ENCODE assay signal across 11 cellular contexts in the genomic region with DNA sequence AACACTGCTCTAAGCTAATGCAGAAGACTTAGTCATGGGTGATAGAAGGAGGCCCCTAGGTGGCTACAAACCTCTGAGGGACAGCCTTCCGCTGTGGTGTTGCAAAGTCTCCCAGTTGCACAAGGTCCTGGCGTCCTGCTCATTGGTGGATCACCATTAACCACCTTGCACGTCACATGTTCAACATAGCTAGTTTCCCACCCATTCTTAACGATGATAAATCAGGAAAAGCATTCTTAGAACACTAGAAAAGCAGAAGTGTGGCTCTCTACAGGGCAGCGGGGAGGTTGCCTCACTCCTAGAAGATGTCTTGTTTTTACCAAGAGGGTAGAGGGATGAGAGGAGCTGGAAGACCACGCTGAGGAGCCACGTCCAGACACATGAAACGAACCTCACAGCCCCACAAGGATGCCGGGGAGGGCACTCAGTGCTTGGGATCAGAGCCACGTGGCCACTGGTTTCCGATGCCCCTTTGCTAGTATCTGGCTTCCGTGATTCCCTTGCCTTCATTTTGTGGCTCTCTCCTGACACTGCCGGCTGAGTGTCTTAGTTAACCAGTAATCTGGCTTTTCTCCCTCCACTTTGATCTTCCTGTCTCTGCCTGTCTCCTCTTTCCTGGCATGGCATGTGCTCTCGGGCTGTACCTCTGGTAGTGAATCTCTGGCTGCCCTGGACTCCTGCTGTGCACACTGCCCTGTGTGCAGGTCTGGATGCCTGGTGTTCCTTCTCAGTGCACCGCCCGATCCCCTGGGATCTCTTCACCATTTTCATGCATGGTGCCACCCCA.
DNase-seq lines count a peak whose midpoint lies in the region; ATAC-seq and TF ChIP-seq lines count a peak whose summit lies in the region.
"Had no signal": no experiment of that assay in that cellular context is flagged by ENCODE, and none has a peak within 500 bp of the region (broad histone marks: within the 10 kb centered on the region; RNA-seq: fewer than 3 reads in every experiment).

No MANE protein-coding gene starts in this region.

- CTCF ChIA-PET in PC-3 (lab: Charles Lee) = no interaction called here

- peak in 7 of 8 donors; percentile 16 to 72 (median 57) for ATAC-seq in heart right ventricle
- no peak for ATAC-seq in stimulated activated naive CD8-positive, alpha-beta T cell treated with anti-CD3 and anti-CD28 coated beads, Interleukin-15, amount 100 ng/mL, for 72 hours
- ATAC-seq in PC-3 = no peak
- ATAC-seq: gastrocnemius medialis had no signal

- H3K4me2 ChIP-seq in OCI-LY3 (ENCODE audit: low read length) = peak overlapping the region; percentile 4; the same call in 1 of the 2 replicates
- H3K4me2 ChIP-seq in PC-3 (ENCODE audit: low read length) = no peak overlapping the region

- intact Hi-C loops in activated CD4-positive, alpha-beta T cell treated with anti-CD3 and anti-CD28 coated beads, Interleukin-2, amount 10 ng/mL, durations not matched to agents 24 days and 14 days (cut with micrococcal nuclease) = loop anchor here (1.0 to 5.0 kb wide), 12 partner anchors 9 to 173 kb away; partner anchors contain the start of gene NEDD9
- intact Hi-C loops in heart right ventricle (cut with DNase I) (no loop called here), PC-3 (cut with micrococcal nuclease) (no loop called here)

- no peaks in the 10 kb centered on the region for H3F3A ChIP-seq in PC-3 (ENCODE audit: low read length, unreplicated experiment)

- peaks cover 54% of the 10 kb centered on the region for H3K36me3 Mint-ChIP-seq in activated CD4-positive, alpha-beta T cell treated with anti-CD3 and anti-CD28 coated beads, Interleukin-2, amount 10 ng/mL, durations not matched to agents 24 days and 14 days (ENCODE audit: low read depth)

- H3K27ac ChIP-seq in OCI-LY3 (ENCODE audit: low read length) = no peak overlapping the region
- H3K27ac ChIP-seq in heart right ventricle = peak overlapping the region in 2 of 10 donors; percentile 26 to 84
- no peak overlapping the region for H3K27ac ChIP-seq in PC-3 (ENCODE audit: low read length)
- H3K27ac ChIP-seq: gastrocnemius medialis, ovary had no signal

- peaks cover 11% of the 10 kb centered on the region for H3K9me3 Mint-ChIP-seq in activated CD4-positive, alpha-beta T cell treated with anti-CD3 and anti-CD28 coated beads, Interleukin-2, amount 10 ng/mL, durations not matched to agents 24 days and 14 days
- peaks cover 0 to 5% of the 10 kb centered on the region in 2 donors for H3K9me3 Mint-ChIP-seq in stimulated activated naive CD8-positive, alpha-beta T cell treated with anti-CD3 and anti-CD28 coated beads, Interleukin-15, amount 100 ng/mL, for 72 hours

- DNase-seq in activated CD4-positive, alpha-beta T cell treated with anti-CD3 and anti-CD28 coated beads, Interleukin-2, amount 10 ng/mL, durations not matched to agents 24 days and 14 days = no peak
- no peak for DNase-seq in activated CD4-positive, alpha-beta T cell treated with anti-CD3 and anti-CD28 coated beads, Interleukin-2, amount 50 U/mL, for 1 hour
- no peak for DNase-seq in heart right ventricle
- no peak for DNase-seq in stimulated activated naive CD8-positive, alpha-beta T cell treated with anti-CD3 and anti-CD28 coated beads, Interleukin-15, amount 100 ng/mL, for 72 hours
- DNase-seq in NCI-H2171 treated with DMSO at 0.1 percent for 48 hours (lab: John Stamatoyannopoulos, UW) = no peak
- DNase-seq in activated CD4-positive, alpha-beta T cell treated with anti-CD3 and anti-CD28 coated beads, Interleukin-2, amount 50 U/mL, for 48 hours = no peak
- DNase-seq in PC-3 = no peak
- DNase-seq: NCI-H1930, ovary had no signal

- H3K9ac ChIP-seq in OCI-LY3 (ENCODE audit: low read length) = no peak overlapping the region
- no peak overlapping the region for H3K9ac ChIP-seq in PC-3 (ENCODE audit: low read length)

- H3K4me3 Mint-ChIP-seq in activated CD4-positive, alpha-beta T cell treated with anti-CD3 and anti-CD28 coated beads, Interleukin-2, amount 10 ng/mL, durations not matched to agents 24 days and 14 days = peak overlapping the region; percentile 78
- H3K4me3 Mint-ChIP-seq in stimulated activated naive CD8-positive, alpha-beta T cell treated with anti-CD3 and anti-CD28 coated beads, Interleukin-15, amount 100 ng/mL, for 72 hours = peak overlapping the region; percentile 64 to 75

- H3K27me3 Mint-ChIP-seq in activated CD4-positive, alpha-beta T cell treated with anti-CD3 and anti-CD28 coated beads, Interleukin-2, amount 10 ng/mL, durations not matched to agents 24 days and 14 days = no peaks in the 10 kb centered on the region
- no peaks in the 10 kb centered on the region for H3K27me3 Mint-ChIP-seq in stimulated activated naive CD8-positive, alpha-beta T cell treated with anti-CD3 and anti-CD28 coated beads, Interleukin-15, amount 100 ng/mL, for 72 hours

- peaks cover 83% of the 10 kb centered on the region for H3K79me2 ChIP-seq in OCI-LY3 (ENCODE audit: low read length)
- no peaks in the 10 kb centered on the region for H3K79me2 ChIP-seq in PC-3 (ENCODE audit: low read length)

- H3K4me1 ChIP-seq in OCI-LY3 (ENCODE audit: low read length) = peaks cover 32% of the 10 kb centered on the region
- H3K4me1 ChIP-seq in heart right ventricle = peaks cover 0 to 33% (median 4%) of the 10 kb centered on the region in 9 donors
- peaks cover 28% of the 10 kb centered on the region for H3K4me1 ChIP-seq in PC-3 (ENCODE audit: insufficient read depth, low read length)
- H3K4me1 ChIP-seq: gastrocnemius medialis had no signal

- WGBS in heart right ventricle, 2 donors = 90 to 95% methylated on average over 16 of the region's 16 CpGs

- no peaks in the 10 kb centered on the region for H3K27me3 ChIP-seq in OCI-LY3 (ENCODE audit: low read depth, low read length)
- no peaks in the 10 kb centered on the region for H3K27me3 ChIP-seq in heart right ventricle
- H3K27me3 ChIP-seq in PC-3 (ENCODE audit: low read length) = no peaks in the 10 kb centered on the region
- H3K27me3 ChIP-seq: gastrocnemius medialis, ovary had no signal

- peaks cover 74% of the 10 kb centered on the region for H3K4me1 Mint-ChIP-seq in activated CD4-positive, alpha-beta T cell treated with anti-CD3 and anti-CD28 coated beads, Interleukin-2, amount 10 ng/mL, durations not matched to agents 24 days and 14 days
- H3K4me1 Mint-ChIP-seq in stimulated activated naive CD8-positive, alpha-beta T cell treated with anti-CD3 and anti-CD28 coated beads, Interleukin-15, amount 100 ng/mL, for 72 hours = peaks cover 92% of the 10 kb centered on the region

- H2AFZ ChIP-seq in OCI-LY3 (ENCODE audit: low read depth, low read length) (no peak overlapping the region), PC-3 (ENCODE audit: low read length) (no peak overlapping the region)

- H3K9me2 ChIP-seq in PC-3 (replicated peaks; ENCODE audit: low read length) = no peaks in the 10 kb centered on the region

- BruUV-seq in PC-3 (replicated peaks; lab: Mats Ljungman, UMichigan) = no TSS peak

- peak overlapping the region; percentile 97 for H3K27ac Mint-ChIP-seq in activated CD4-positive, alpha-beta T cell treated with anti-CD3 and anti-CD28 coated beads, Interleukin-2, amount 10 ng/mL, durations not matched to agents 24 days and 14 days
- peak overlapping the region; percentile 93 to 97 for H3K27ac Mint-ChIP-seq in stimulated activated naive CD8-positive, alpha-beta T cell treated with anti-CD3 and anti-CD28 coated beads, Interleukin-15, amount 100 ng/mL, for 72 hours

- TF ChIP-seq CTCF in OCI-LY3 (IDR thresholded peaks at IDR 0.05; ENCODE audit: low read depth, low read length) (no peak), heart right ventricle (IDR thresholded peaks at IDR 0.05) (no peak), PC-3 (conservative IDR thresholded peaks at IDR 0.05; ENCODE audit: low read depth, low read length) (no peak)

- H4K20me1 ChIP-seq in OCI-LY3 (ENCODE audit: insufficient read depth, low read length) (peaks cover 41% of the 10 kb centered on the region), PC-3 (ENCODE audit: low read length) (no peaks in the 10 kb centered on the region)

- H3K36me3 ChIP-seq in OCI-LY3 (replicated peaks; ENCODE audit: low read depth, low read length) (peaks cover 59% of the 10 kb centered on the region), heart right ventricle (no peaks in the 10 kb centered on the region), PC-3 (ENCODE audit: low read depth, low read length) (no peaks in the 10 kb centered on the region)
- H3K36me3 ChIP-seq: gastrocnemius medialis, ovary had no signal

- POLR2A ChIA-PET in PC-3 (lab: Charles Lee; ENCODE audit: unreplicated experiment) = no interaction called here

- H3K9me3 ChIP-seq in OCI-LY3 (ENCODE audit: insufficient read depth, low read length) (no peaks in the 10 kb centered on the region), heart right ventricle (no peaks in the 10 kb centered on the region), PC-3 (ENCODE audit: low read length) (no peaks in the 10 kb centered on the region)
- H3K9me3 ChIP-seq: gastrocnemius medialis, ovary had no signal

- no peak overlapping the region for H3K4me3 ChIP-seq in OCI-LY3 (ENCODE audit: low read length)
- no peak overlapping the region for H3K4me3 ChIP-seq in heart right ventricle
- no peak overlapping the region for H3K4me3 ChIP-seq in PC-3 (ENCODE audit: low read length)
- H3K4me3 ChIP-seq: gastrocnemius medialis, ovary had no signal

Comparison
In these comparisons a context has a peak if more than half of its experiments do, and no peak if none do; other contexts are left out.
1. ATAC-seq: peak in heart right ventricle (7 of 8); none in stimulated activated naive CD8-positive, alpha-beta T cell treated with anti-CD3 and anti-CD28 coated beads, Interleukin-15, amount 100 ng/mL, for 72 hours (single experiment) and PC-3 (single experiment).